Comparison of ENCODE assay signal across 18 cellular contexts in genomic region chr12:104929926-104930325, GRCh38. TPM values are rescaled to one million over a fixed set of nuclear protein-coding genes. Genes with fewer than 3 reads are reported as not detected.
DNase-seq lines count a peak whose midpoint lies in the region; ATAC-seq, FAIRE-seq and TF ChIP-seq lines count a peak whose summit lies in the region.
"Had no signal": no experiment of that assay in that cellular context is flagged by ENCODE, and none has a peak within 500 bp of the region (broad histone marks: within the 10 kb centered on the region; RNA-seq: fewer than 3 reads in every experiment).

No MANE protein-coding gene starts in this region.

- peak overlapping the region; percentile 15 for H3K27ac Mint-ChIP-seq in astrocyte (ENCODE audit: unreplicated experiment)

- no peak overlapping the region for H2BK5ac ChIP-seq in IMR-90 (ENCODE audit: low read depth, low read length, poor library complexity, severe bottlenecking)

- no peak for TF ChIP-seq RAD21 in IMR-90 (IDR thresholded peaks at IDR 0.05; ENCODE audit: low read length)

- no peaks in the 10 kb centered on the region; the same call in 1 of the 2 replicates for H3K4me1 ChIP-seq in IMR-90 (ENCODE audit: control insufficient read depth, insufficient read depth, low read length)
- no peaks in the 10 kb centered on the region for H3K4me1 ChIP-seq in astrocyte (ENCODE audit: insufficient read depth, low read length)
- H3K4me1 ChIP-seq in testis, result no peaks in the 10 kb centered on the region
- peaks cover 0 to 12% (median 6%) of the 10 kb centered on the region in 4 donors for H3K4me1 ChIP-seq in transverse colon
- H3K4me1 ChIP-seq: right atrium auricular region had no signal

- no peaks in the 10 kb centered on the region for H3K36me3 Mint-ChIP-seq in astrocyte (ENCODE audit: low read depth, unreplicated experiment)

- no peaks in the 10 kb centered on the region for H3K36me3 ChIP-seq in IMR-90 (ENCODE audit: control insufficient read depth, insufficient read depth, low read length)
- H3K36me3 ChIP-seq in astrocyte (ENCODE audit: insufficient read depth, low read length), result no peaks in the 10 kb centered on the region
- no peaks in the 10 kb centered on the region for H3K36me3 ChIP-seq in testis (ENCODE audit: low read depth, missing control alignments)
- H3K36me3 ChIP-seq in transverse colon, result no peaks in the 10 kb centered on the region
- H3K36me3 ChIP-seq: BLaER1 treated with 17β-estradiol and CSF1 and Interleukin-3, amounts not matched to agents 10 nM and 100 nM; right atrium auricular region had no signal

- H3K4me3 ChIP-seq in IMR-90 (ENCODE audit: insufficient read depth, low read depth, low read length), result no peak overlapping the region
- H3K4me3 ChIP-seq in astrocyte (ENCODE audit: insufficient read depth, low read depth, low read length), result no peak overlapping the region
- no peak overlapping the region for H3K4me3 ChIP-seq in testis
- no peak overlapping the region for H3K4me3 ChIP-seq in transverse colon
- H3K4me3 ChIP-seq: BLaER1 treated with 17β-estradiol and CSF1 and Interleukin-3, amounts not matched to agents 10 nM and 100 nM; dorsolateral prefrontal cortex; right atrium auricular region had no signal

- no peak overlapping the region for H3K23ac ChIP-seq in IMR-90 (ENCODE audit: low read depth, low read length)

- H4K20me1 ChIP-seq in IMR-90 (ENCODE audit: insufficient read depth, low read length) (no peaks in the 10 kb centered on the region), astrocyte (ENCODE audit: insufficient read depth, low read length) (no peaks in the 10 kb centered on the region)
- H4K20me1 ChIP-seq: BLaER1 treated with 17β-estradiol and CSF1 and Interleukin-3, amounts not matched to agents 10 nM and 100 nM had no signal

- no peaks in the 10 kb centered on the region for H3K9me3 ChIP-seq in IMR-90 (ENCODE audit: control insufficient read depth, insufficient read depth, low read length)
- no peaks in the 10 kb centered on the region for H3K9me3 ChIP-seq in astrocyte (ENCODE audit: insufficient read depth, low read depth, low read length)
- H3K9me3 ChIP-seq in testis, result no peaks in the 10 kb centered on the region
- H3K9me3 ChIP-seq in transverse colon, result no peaks in the 10 kb centered on the region
- H3K9me3 ChIP-seq: BLaER1 treated with 17β-estradiol and CSF1 and Interleukin-3, amounts not matched to agents 10 nM and 100 nM; right atrium auricular region had no signal

- H3K4me2 ChIP-seq in IMR-90 (ENCODE audit: low read depth, low read length) (no peak overlapping the region), astrocyte (ENCODE audit: low read length) (peak overlapping the region; percentile 5)

- intact Hi-C loops in IMR-90 (cut with micrococcal nuclease) (no loop called here), Right ventricle myocardium inferior (cut with DNase I) (no loop called here), testis (cut with DNase I; ENCODE audit: low total_unique reads) (no loop called here), transverse colon (cut with DNase I; ENCODE audit: low total_unique reads) (no loop called here)

- BruUV-seq in IMR-90 (replicated peaks; lab: Mats Ljungman, UMichigan), result no TSS peak

- POLR2A ChIA-PET in IMR-90 (lab: Charles Lee; ENCODE audit: unreplicated experiment), result no interaction called here

- H3K79me2 ChIP-seq in astrocyte (ENCODE audit: insufficient read depth, low read length), result no peaks in the 10 kb centered on the region

- in situ Hi-C loops in IMR-90 (cut with MboI; ENCODE audit: low sequenced_read_pairs) (no loop called here), transverse colon (cut with MboI; ENCODE audit: low pct_ligation_motif_present in 1 of 4, low pct_unique_long_range_greater_than_20kb in 1 of 4, low sequenced_read_pairs in 3 of 4) (no loop called here)

- FAIRE-seq in astrocyte (lab: Jason Lieb, UNC), result no peak
- FAIRE-seq: H1, kidney had no signal

- dilution Hi-C loops in IMR-90 (cut with HindIII; ENCODE audit: low sequenced_read_pairs, unreplicated experiment), result no loop called here

- no peak overlapping the region for H3K14ac ChIP-seq in IMR-90 (replicated peaks; ENCODE audit: low read depth, low read length)

- H3K9me1 ChIP-seq in IMR-90 (ENCODE audit: insufficient read depth, low read length), result no peaks in the 10 kb centered on the region

- H3K79me1 ChIP-seq in IMR-90 (ENCODE audit: low read depth in 1 of 2, low read length in 2 of 2), result no peaks in the 10 kb centered on the region; a peak in 1 of 4 replicates

- H3K9ac ChIP-seq in IMR-90 (ENCODE audit: low read depth, low read length) (no peak overlapping the region), astrocyte (ENCODE audit: low read length) (no peak overlapping the region)
- H3K9ac ChIP-seq: BLaER1 treated with 17β-estradiol and CSF1 and Interleukin-3, amounts not matched to agents 10 nM and 100 nM had no signal

- H2BK20ac ChIP-seq in IMR-90 (ENCODE audit: low read depth, low read length), result no peak overlapping the region

- DNase-seq in EH (ENCODE audit: low read depth) (peak; percentile 54), IMR-90 (peak; percentile 41), astrocyte (ENCODE audit: low read depth) (no peak), Right ventricle myocardium inferior (ENCODE audit: missing footprints) (no peak), testis (no peak), transverse colon (no peak)
- DNase-seq: amygdala, dorsolateral prefrontal cortex, foreskin melanocyte, KG1, kidney, NCI-H2029, SW 1271 had no signal

- no peak overlapping the region for H2BK120ac ChIP-seq in IMR-90 (ENCODE audit: low read depth, low read length)

- CTCF ChIA-PET in IMR-90 (lab: Yijun Ruan, JAX), result interaction anchor here (0.9 kb wide), 1 partner anchor 9 kb away, joined by 3 read pairs; no protein-coding TSS in a partner anchor

- no peak overlapping the region for H3K27ac ChIP-seq in IMR-90 (ENCODE audit: insufficient read depth, low read length)
- no peak overlapping the region for H3K27ac ChIP-seq in astrocyte (ENCODE audit: low read depth, low read length)
- H3K27ac ChIP-seq in testis, result no peak overlapping the region
- H3K27ac ChIP-seq in transverse colon, result no peak overlapping the region
- H3K27ac ChIP-seq: BLaER1 treated with 17β-estradiol and CSF1 and Interleukin-3, amounts not matched to agents 10 nM and 100 nM; dorsolateral prefrontal cortex; right atrium auricular region had no signal

- H4K5ac ChIP-seq in IMR-90 (ENCODE audit: low read depth, low read length), result no peak overlapping the region

- no peak overlapping the region for H4K91ac ChIP-seq in IMR-90 (ENCODE audit: insufficient read depth, low read depth, low read length)

- ATAC-seq in GM18907 (IDR thresholded peaks at IDR 0.05; ENCODE audit: unreplicated experiment), result peak; percentile 8
- no peak for ATAC-seq in IMR-90 (ENCODE audit: low read depth)
- no peak for ATAC-seq in Right ventricle myocardium inferior
- no peak for ATAC-seq in HG03039 (IDR thresholded peaks at IDR 0.05; ENCODE audit: unreplicated experiment)

- TF ChIP-seq CTCF in IMR-90 (conservative IDR thresholded peaks at IDR 0.05; ENCODE audit: low read depth, low read length), result no peak
- TF ChIP-seq CTCF in astrocyte (IDR thresholded peaks at IDR 0.05; ENCODE audit: insufficient read depth, low read depth, low read length), result no peak
- TF ChIP-seq CTCF in testis (IDR thresholded peaks at IDR 0.05), result no peak
- TF ChIP-seq CTCF in transverse colon (IDR thresholded peaks at IDR 0.05), result no peak

- H3K27me3 ChIP-seq in IMR-90 (ENCODE audit: control insufficient read depth, insufficient read depth, low read length) (no peaks in the 10 kb centered on the region), astrocyte (ENCODE audit: insufficient read depth, low read length) (no peaks in the 10 kb centered on the region), testis (no peaks in the 10 kb centered on the region), transverse colon (no peaks in the 10 kb centered on the region)
- H3K27me3 ChIP-seq: BLaER1 treated with 17β-estradiol and CSF1 and Interleukin-3, amounts not matched to agents 10 nM and 100 nM; dorsolateral prefrontal cortex; right atrium auricular region had no signal

- no peak overlapping the region for H3K4me3 Mint-ChIP-seq in astrocyte (ENCODE audit: unreplicated experiment)

- no peak overlapping the region for H4K8ac ChIP-seq in IMR-90 (ENCODE audit: low read depth in 2 of 2, low read length in 2 of 2)

- peaks cover 10% of the 10 kb centered on the region for H3K4me1 Mint-ChIP-seq in astrocyte (ENCODE audit: low read depth, unreplicated experiment)

- H2BK15ac ChIP-seq in IMR-90 (ENCODE audit: low read depth, low read length), result no peak overlapping the region

- H3K9me3 Mint-ChIP-seq in astrocyte (ENCODE audit: unreplicated experiment), result no peaks in the 10 kb centered on the region

- no peak overlapping the region for H2AK5ac ChIP-seq in IMR-90 (ENCODE audit: low read depth, low read length)

- TF ChIP-seq POLR2A in IMR-90 (IDR thresholded peaks at IDR 0.05; ENCODE audit: low read depth, low read length), result no peak
- no peak for TF ChIP-seq POLR2A in testis (IDR thresholded peaks at IDR 0.05)
- no peak for TF ChIP-seq POLR2A in transverse colon (IDR thresholded peaks at IDR 0.05)

- H2AFZ ChIP-seq in IMR-90 (replicated peaks; ENCODE audit: low read length, poor library complexity) (no peak overlapping the region), astrocyte (ENCODE audit: low read depth, low read length) (no peak overlapping the region)

- WGBS in IMR-90 (ENCODE audit: extremely low coverage in 2 of 2, insufficient read length in 1 of 2), 2 experiments, result no CpG with 5 or more reads among the region's 1 CpG
- 76 to 96% methylated on average over 1 of the region's 1 CpG for WGBS in testis, 2 donors
- WGBS in transverse colon (ENCODE audit: low coverage in 1 of 2), 2 donors, result 69 to 86% methylated on average over 1 of the region's 1 CpG

- H3K4ac ChIP-seq in IMR-90 (ENCODE audit: low read depth, low read length), result no peak overlapping the region

- no peak overlapping the region for H3K56ac ChIP-seq in IMR-90 (ENCODE audit: extremely low read depth, insufficient read depth, low read length)

- no peaks in the 10 kb centered on the region for H3K27me3 Mint-ChIP-seq in astrocyte (ENCODE audit: low read depth, unreplicated experiment)

- no peak overlapping the region for H2AK9ac ChIP-seq in IMR-90 (replicated peaks; ENCODE audit: low read depth, low read length, poor library complexity)

- H3K18ac ChIP-seq in IMR-90 (ENCODE audit: low read depth, low read length), result no peak overlapping the region

- no peak for TF ChIP-seq EP300 in transverse colon (IDR thresholded peaks at IDR 0.05; ENCODE audit: low read depth)

RNA-seq across cellular contexts. Expression of gene SLC41A2, which starts 28.2 kb away (rescaled TPM):
- total RNA-seq in IMR-90 (2012; rRNA removed) (6.8 and 14.4 TPM in 2 replicates), astrocyte (34.8 and 35.6 TPM in 2 replicates), Right ventricle myocardium inferior (3.9 TPM), testis (10 to 100 TPM; 31.6 to 49.5 TPM), transverse colon (100 to 1,000 TPM in 3 of 4 donors, 10 to 100 TPM in 1; 31.6 to 154 (median 129) TPM)
- polyA plus RNA-seq in IMR-90 (2012; rRNA removed) (1.2 and 1.5 TPM in 2 replicates), testis (ENCODE audit: insufficient read depth, low read depth, low replicate concordance) (21.9 TPM)
- 0.56 and 1.0 TPM in 2 replicates for polyA plus RNA-seq in IMR-90 (2012; cell fraction: cytosol; rRNA removed)
- polyA plus RNA-seq in IMR-90 (2012; cell fraction: nucleus; rRNA removed; ENCODE audit: low replicate concordance), result 0.37 and 1.00 TPM in 2 replicates

RNA-seq across cellular contexts. Expression of gene NOPCHAP1, which starts 56.2 kb away (rescaled TPM):
- total RNA-seq in IMR-90 (2012; rRNA removed) (5.3 and 5.6 TPM in 2 replicates), astrocyte (22.3 and 26.8 TPM in 2 replicates), Right ventricle myocardium inferior (9.9 TPM), testis (10 to 100 TPM in 1 of 2 donors, 1 to 10 TPM in 1; 7.2 to 12.8 TPM), transverse colon (1 to 10 TPM in 3 of 4 donors, under 1 TPM in 1; 0.37 to 5.7 (median 2.2) TPM)
- polyA plus RNA-seq in IMR-90 (2012; rRNA removed) (9.3 and 9.9 TPM in 2 replicates), testis (ENCODE audit: insufficient read depth, low read depth, low replicate concordance) (10.0 TPM)
- 2.0 and 2.8 TPM in 2 replicates for polyA plus RNA-seq in IMR-90 (2012; cell fraction: cytosol; rRNA removed)
- 1.1 and 1.9 TPM in 2 replicates for polyA plus RNA-seq in IMR-90 (2012; cell fraction: nucleus; rRNA removed; ENCODE audit: low replicate concordance)

Comparison
In these comparisons a context has a peak if more than half of its experiments do, and no peak if none do; other contexts are left out.
1. DNase-seq: peak in EH (single experiment) and IMR-90 (single experiment); none in astrocyte (single experiment), Right ventricle myocardium inferior (single experiment), testis (single experiment) and transverse colon (single experiment).